ENCODE assay signal across 8 cellular contexts in the genomic region with DNA sequence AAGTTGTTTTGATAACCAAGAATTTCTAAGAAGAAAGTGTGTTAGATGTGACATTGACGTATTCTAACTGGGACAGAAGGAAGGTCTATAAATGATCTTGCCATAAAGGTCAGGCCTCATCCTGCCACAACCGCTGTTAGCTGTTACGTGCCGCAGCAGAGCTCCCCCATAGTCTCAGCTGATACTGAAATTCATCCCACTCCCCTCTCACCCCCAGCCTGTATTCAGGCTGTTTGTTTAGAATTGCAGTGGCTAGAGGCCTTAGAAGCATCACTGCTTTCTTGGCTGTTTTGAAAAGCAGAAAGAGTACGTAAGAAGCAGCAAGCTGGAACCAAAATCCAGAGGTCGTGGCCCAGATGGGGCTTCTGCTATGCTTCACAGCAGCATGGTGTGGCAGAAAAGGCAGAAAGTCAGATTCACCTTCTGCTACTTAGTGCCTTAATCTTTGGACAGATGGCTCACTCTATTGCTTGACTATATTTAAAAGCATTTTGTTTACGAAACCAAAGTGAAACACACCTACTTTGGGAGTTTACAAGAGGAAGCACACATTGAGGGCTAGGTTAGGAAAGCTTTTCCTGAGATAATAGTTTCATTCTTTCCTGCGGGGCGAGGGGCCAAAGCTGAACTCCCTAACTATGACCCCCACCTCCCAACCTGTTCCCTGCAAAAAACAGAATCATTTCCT. TPM values are rescaled to one million over a fixed set of nuclear protein-coding genes. Genes with fewer than 3 reads are reported as not detected.
DNase-seq lines count a peak whose midpoint lies in the region; ATAC-seq and TF ChIP-seq lines count a peak whose summit lies in the region.

No MANE protein-coding gene starts in this region.

- peak overlapping the region; percentile 39 for H3K4me3 Mint-ChIP-seq in activated naive CD4-positive, alpha-beta T cell treated with anti-CD3 and anti-CD28 coated beads, Interleukin-2, amount 10 ng/mL, durations not matched to agents 7 days and 5 days
- peak overlapping the region; percentile 86 for H3K4me3 Mint-ChIP-seq in activated naive CD8-positive, alpha-beta T cell treated with anti-CD3 and anti-CD28 coated beads, Interleukin-2, amount 10 ng/mL, durations not matched to agents 7 days and 5 days

- intact Hi-C loops in aorta (cut with DNase I), result no loop called here

- no peak for TF ChIP-seq EP300 in tibial nerve (IDR thresholded peaks at IDR 0.05)

- peaks cover 28% of the 10 kb centered on the region for H3K4me1 Mint-ChIP-seq in activated naive CD4-positive, alpha-beta T cell treated with anti-CD3 and anti-CD28 coated beads, Interleukin-2, amount 10 ng/mL, durations not matched to agents 7 days and 5 days
- peaks cover 51% of the 10 kb centered on the region for H3K4me1 Mint-ChIP-seq in activated naive CD8-positive, alpha-beta T cell treated with anti-CD3 and anti-CD28 coated beads, Interleukin-2, amount 10 ng/mL, durations not matched to agents 7 days and 5 days

- H3K27me3 Mint-ChIP-seq in activated naive CD4-positive, alpha-beta T cell treated with anti-CD3 and anti-CD28 coated beads, Interleukin-2, amount 10 ng/mL, durations not matched to agents 7 days and 5 days, result peaks cover 74% of the 10 kb centered on the region
- H3K27me3 Mint-ChIP-seq in activated naive CD8-positive, alpha-beta T cell treated with anti-CD3 and anti-CD28 coated beads, Interleukin-2, amount 10 ng/mL, durations not matched to agents 7 days and 5 days, result peaks cover 13% of the 10 kb centered on the region

- H3K36me3 ChIP-seq in mesodermal cell (ENCODE audit: control insufficient read depth, insufficient read depth, low read length) (peaks cover 15% of the 10 kb centered on the region), tibial nerve (peaks cover 0 to 5% (median 0%) of the 10 kb centered on the region in 3 donors), aorta (ENCODE audit: control insufficient read depth in 1 of 2, insufficient read depth in 2 of 2, low read length in 1 of 2) (peaks cover 0 to 1% of the 10 kb centered on the region in 2 donors)

- no peak for DNase-seq in activated naive CD4-positive, alpha-beta T cell treated with anti-CD3 and anti-CD28 coated beads, Interleukin-2, amount 10 ng/mL, durations not matched to agents 7 days and 5 days
- no peak for DNase-seq in activated naive CD4-positive, alpha-beta T cell treated with anti-CD3 and anti-CD28 coated beads, Interleukin-2, amount 50 U/mL, for 16 hours
- DNase-seq in activated naive CD8-positive, alpha-beta T cell treated with anti-CD3 and anti-CD28 coated beads, Interleukin-2, amount 10 ng/mL, durations not matched to agents 7 days and 5 days, result peak; percentile 58
- no peak for DNase-seq in tibial nerve (ENCODE audit: low spot score in 2 of 2)
- DNase-seq in aorta, result no peak
- DNase-seq in erythroblast (lab: John Stamatoyannopoulos, UW), result no peak

- TF ChIP-seq POLR2A in tibial nerve (IDR thresholded peaks at IDR 0.05) (no peak), erythroblast (IDR thresholded peaks at IDR 0.05; ENCODE audit: low read length) (no peak)

- CTCF ChIA-PET in activated naive CD4-positive, alpha-beta T cell treated with anti-CD3 and anti-CD28 coated beads, Interleukin-2, amount 10 ng/mL, durations not matched to agents 7 days and 5 days (lab: Charles Lee), result interaction anchor here (1.0 to 3.9 kb wide), 3 partner anchors 27 to 85 kb away, joined by 3 to 15 read pairs (median 4); a partner anchor contains a TSS

- H3K27ac ChIP-seq in mesodermal cell (ENCODE audit: low read depth, low read length, severe bottlenecking) (no peak overlapping the region), tibial nerve (peak overlapping the region in 1 of 4 donors; percentile 85), aorta (ENCODE audit: low read depth in 1 of 2, low read length in 2 of 2) (no peak overlapping the region)

- peaks cover 20% of the 10 kb centered on the region for H3K4me1 ChIP-seq in mesodermal cell (ENCODE audit: control insufficient read depth, insufficient read depth, low read length, poor library complexity, severe bottlenecking)
- H3K4me1 ChIP-seq in tibial nerve, result peaks cover 0 to 27% (median 10%) of the 10 kb centered on the region in 4 donors
- no peaks in the 10 kb centered on the region for H3K4me1 ChIP-seq in aorta (ENCODE audit: control insufficient read depth in 1 of 2, insufficient read depth in 2 of 2, low read length in 2 of 2)

- peak overlapping the region; percentile 60 for H3K4me3 ChIP-seq in mesodermal cell (ENCODE audit: extremely low read depth, insufficient read depth, low read length, poor library complexity, severe bottlenecking)
- peak overlapping the region in 3 of 4 donors; percentile 56 to 78 (median 70) for H3K4me3 ChIP-seq in tibial nerve
- H3K4me3 ChIP-seq in aorta (ENCODE audit: low read length in 2 of 2), result peak overlapping the region in 1 of 2 donors; percentile 45

- H3K27me3 ChIP-seq in tibial nerve (peaks cover 0 to 3% of the 10 kb centered on the region in 2 donors), aorta (ENCODE audit: control insufficient read depth in 1 of 2, insufficient read depth in 2 of 2, low read length in 1 of 2) (no peaks in the 10 kb centered on the region)

- peak overlapping the region; percentile 43 for H3K27ac Mint-ChIP-seq in activated naive CD4-positive, alpha-beta T cell treated with anti-CD3 and anti-CD28 coated beads, Interleukin-2, amount 10 ng/mL, durations not matched to agents 7 days and 5 days
- peak overlapping the region; percentile 88 for H3K27ac Mint-ChIP-seq in activated naive CD8-positive, alpha-beta T cell treated with anti-CD3 and anti-CD28 coated beads, Interleukin-2, amount 10 ng/mL, durations not matched to agents 7 days and 5 days

- no peaks in the 10 kb centered on the region for H3K36me3 Mint-ChIP-seq in activated naive CD4-positive, alpha-beta T cell treated with anti-CD3 and anti-CD28 coated beads, Interleukin-2, amount 10 ng/mL, durations not matched to agents 7 days and 5 days
- H3K36me3 Mint-ChIP-seq in activated naive CD8-positive, alpha-beta T cell treated with anti-CD3 and anti-CD28 coated beads, Interleukin-2, amount 10 ng/mL, durations not matched to agents 7 days and 5 days, result peaks cover 10% of the 10 kb centered on the region

- H3K9me3 Mint-ChIP-seq in activated naive CD4-positive, alpha-beta T cell treated with anti-CD3 and anti-CD28 coated beads, Interleukin-2, amount 10 ng/mL, durations not matched to agents 7 days and 5 days, result peaks cover 2% of the 10 kb centered on the region
- no peaks in the 10 kb centered on the region for H3K9me3 Mint-ChIP-seq in activated naive CD8-positive, alpha-beta T cell treated with anti-CD3 and anti-CD28 coated beads, Interleukin-2, amount 10 ng/mL, durations not matched to agents 7 days and 5 days

- POLR2A ChIA-PET in activated naive CD8-positive, alpha-beta T cell treated with anti-CD3 and anti-CD28 coated beads, Interleukin-2, amount 10 ng/mL, durations not matched to agents 7 days and 5 days (lab: Charles Lee), result interaction anchor here (0.6 to 3.6 kb wide), 8 partner anchors 8 to 84 kb away, joined by 3 to 35 read pairs (median 4); a partner anchor contains a TSS

- peaks cover 8% of the 10 kb centered on the region for H3K9me3 ChIP-seq in mesodermal cell (ENCODE audit: control insufficient read depth, low read length)
- no peaks in the 10 kb centered on the region for H3K9me3 ChIP-seq in tibial nerve
- H3K9me3 ChIP-seq in aorta (ENCODE audit: control insufficient read depth, low read length), result no peaks in the 10 kb centered on the region

- 84 to 89% methylated on average over 5 of the region's 9 CpGs for WGBS in mesodermal cell (ENCODE audit: insufficient coverage in 2 of 2), 2 experiments
- 85 to 89% methylated on average over 9 of the region's 9 CpGs for WGBS in tibial nerve, 2 donors
- WGBS in aorta, 2 donors, result 84 to 86% methylated on average over 9 of the region's 9 CpGs

- ATAC-seq in activated naive CD8-positive, alpha-beta T cell treated with anti-CD3 and anti-CD28 coated beads, Interleukin-2, amount 10 ng/mL, durations not matched to agents 7 days and 5 days (ENCODE audit: low read depth), result peak; percentile 54
- ATAC-seq in aorta (ENCODE audit: low FRiP score), result no peak
- ATAC-seq in GM19035 (IDR thresholded peaks at IDR 0.05; ENCODE audit: unreplicated experiment), result no peak

- TF ChIP-seq CTCF in tibial nerve (IDR thresholded peaks at IDR 0.05), result no peak

RNA-seq across cellular contexts. Expression of a gene that starts 0.9 kb away (rescaled TPM):
- 10 to 100 TPM; 24.0 to 27.0 TPM for total RNA-seq in activated naive CD8-positive, alpha-beta T cell treated with anti-CD3 and anti-CD28 coated beads, Interleukin-2, amount 10 ng/mL, durations not matched to agents 7 days and 5 days
- polyA plus RNA-seq in mesodermal cell (2013, experiment 1 of 2), result 27.0 TPM
- polyA plus RNA-seq in mesodermal cell (2013, experiment 2 of 2), result 21.9 TPM
- total RNA-seq in tibial nerve (10 to 100 TPM in 1 of 4 donors, 1 to 10 TPM in 3; 4.6 to 20.1 (median 5.2) TPM), aorta (10 to 100 TPM; 20.8 to 23.1 TPM)
- 10 to 100 TPM; 17.6 to 30.2 TPM for polyA plus RNA-seq in aorta

RNA-seq across cellular contexts. Expression of a gene that starts 25.0 kb away (rescaled TPM):
- total RNA-seq in activated naive CD8-positive, alpha-beta T cell treated with anti-CD3 and anti-CD28 coated beads, Interleukin-2, amount 10 ng/mL, durations not matched to agents 7 days and 5 days, result not detected
- 1.5 TPM for polyA plus RNA-seq in mesodermal cell (2013, experiment 1 of 2)
- 0.46 TPM for polyA plus RNA-seq in mesodermal cell (2013, experiment 2 of 2)
- total RNA-seq in tibial nerve, result not detected
- not detected for total RNA-seq in aorta
- not detected for polyA plus RNA-seq in aorta

RNA-seq across cellular contexts. Expression of a gene that starts 27.4 kb away (rescaled TPM):
- under 1 TPM in 1 of 2 experiments, not detected in 1; 0.31 TPM for total RNA-seq in activated naive CD8-positive, alpha-beta T cell treated with anti-CD3 and anti-CD28 coated beads, Interleukin-2, amount 10 ng/mL, durations not matched to agents 7 days and 5 days
- 0.44 TPM for polyA plus RNA-seq in mesodermal cell (2013, experiment 1 of 2)
- 0.46 TPM for polyA plus RNA-seq in mesodermal cell (2013, experiment 2 of 2)
- total RNA-seq in tibial nerve, result not detected
- total RNA-seq in aorta, result not detected
- not detected for polyA plus RNA-seq in aorta
